29 cellular contexts compared by ENCODE assay signal in the genomic region with DNA sequence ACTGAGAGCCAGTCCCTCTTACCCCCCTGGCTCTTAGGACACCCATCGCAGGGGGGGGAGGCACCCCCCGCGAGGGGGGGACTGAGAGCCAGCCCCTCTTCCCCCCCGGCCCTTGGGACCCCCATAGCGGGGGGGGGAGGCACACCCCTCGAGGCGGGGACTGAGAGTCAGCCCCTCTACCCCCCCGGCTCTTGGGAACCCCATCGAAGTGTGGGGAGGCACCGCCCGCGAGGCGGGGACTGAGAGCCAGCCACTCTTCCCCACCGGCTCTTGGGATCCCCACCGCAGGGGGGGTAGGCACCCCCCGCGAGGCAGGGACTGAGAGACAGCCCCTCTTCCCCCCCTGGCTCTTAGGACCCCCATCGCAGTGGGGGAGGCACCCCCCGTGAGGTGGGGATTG.
"Had no signal": no experiment of that assay in that cellular context is flagged by ENCODE, and none has a peak within 500 bp of the region (broad histone marks: within the 10 kb centered on the region; RNA-seq: fewer than 3 reads in every experiment).

No MANE protein-coding gene starts in this region.

- H3K4me3 Mint-ChIP-seq: naive thymus-derived CD4-positive, alpha-beta T cell; natural killer cell; stimulated activated memory B cell treated with anti-CD40 and anti-IgM and Interleukin-4, amounts not matched to agents 10 μg/mL and 1 μg/mL and 100 μg/mL, for 72 hours; stimulated activated naive CD8-positive, alpha-beta T cell treated with anti-CD3 and anti-CD28 coated beads, Interleukin-15, amount 100 ng/mL, for 72 hours; type B pancreatic cell had no signal

- H3K9me3 Mint-ChIP-seq: natural killer cell; nephron; stimulated activated memory B cell treated with anti-CD40 and anti-IgM and Interleukin-4, amounts not matched to agents 10 μg/mL and 1 μg/mL and 100 μg/mL, for 72 hours; stimulated activated naive CD8-positive, alpha-beta T cell treated with anti-CD3 and anti-CD28 coated beads, Interleukin-15, amount 100 ng/mL, for 72 hours; type B pancreatic cell had no signal

- DNase-seq: naive thymus-derived CD4-positive, alpha-beta T cell; natural killer cell; nucleus accumbens; ovary; psoas muscle; right lobe of liver; sigmoid colon; small intestine; stimulated activated CD4-positive, alpha-beta T cell treated with anti-CD3 and anti-CD28 coated beads, Interleukin-15, amount 100 ng/mL, for 24 hours; stimulated activated CD4-positive, alpha-beta T cell treated with anti-CD3 and anti-CD28 coated beads, Interleukin-2, amount 100 ng/mL, for 24 hours; stimulated activated CD4-positive, alpha-beta T cell treated with anti-CD3 and anti-CD28 coated beads, Interleukin-2, amount 100 ng/mL, for 48 hours; stimulated activated CD4-positive, alpha-beta T cell treated with anti-CD3 and anti-CD28 coated beads, Interleukin-4, amount 100 ng/mL, for 4 hours; stimulated activated CD8-positive, alpha-beta memory T cell treated with anti-CD3 and anti-CD28 coated beads, Interleukin-4, amount 100 ng/mL, for 48 hours; stimulated activated naive CD4-positive, alpha-beta T cell; stimulated activated naive CD8-positive, alpha-beta T cell treated with anti-CD3 and anti-CD28 coated beads, Interleukin-15, amount 100 ng/mL, for 72 hours; stimulated activated naive CD8-positive, alpha-beta T cell treated with anti-CD3 and anti-CD28 coated beads, Interleukin-15, Interleukin-2, amounts not matched to agents 100 U/mL and 50 U/mL, for 24 hours; substantia nigra; testis; tibial artery; transverse colon had no signal

- H3K36me3 ChIP-seq: neutrophil, ovary, right lobe of liver, sigmoid colon, suprapubic skin, tibial artery, transverse colon, vagina had no signal

- H3K4me3 ChIP-seq: ovary, psoas muscle, right lobe of liver, sigmoid colon, suprapubic skin, testis, tibial artery, transverse colon, vagina had no signal

- H2AFZ ChIP-seq: parathyroid adenoma had no signal

- H3K27ac ChIP-seq: neutrophil, ovary, parathyroid adenoma, psoas muscle, right lobe of liver, sigmoid colon, suprapubic skin, testis, tibial artery, transverse colon, vagina had no signal

- H3K79me2 ChIP-seq: parathyroid adenoma had no signal

- ATAC-seq: naive thymus-derived CD4-positive, alpha-beta T cell; natural killer cell; psoas muscle; right cardiac atrium; right lobe of liver; stimulated activated memory B cell treated with anti-CD40 and anti-IgM and Interleukin-4, amounts not matched to agents 10 μg/mL and 1 μg/mL and 100 μg/mL, for 72 hours; stimulated activated naive CD8-positive, alpha-beta T cell treated with anti-CD3 and anti-CD28 coated beads, Interleukin-15, amount 100 ng/mL, for 72 hours; stimulated activated naive CD8-positive, alpha-beta T cell treated with anti-CD3 and anti-CD28 coated beads, Interleukin-15, Interleukin-2, amounts not matched to agents 100 U/mL and 50 U/mL, for 24 hours had no signal

- H3K9ac ChIP-seq: parathyroid adenoma had no signal

- H3K27me3 ChIP-seq: ovary, right lobe of liver, testis, vagina had no signal

- H3K27ac Mint-ChIP-seq: naive thymus-derived CD4-positive, alpha-beta T cell; natural killer cell; progenitor cell of endocrine pancreas; stimulated activated memory B cell treated with anti-CD40 and anti-IgM and Interleukin-4, amounts not matched to agents 10 μg/mL and 1 μg/mL and 100 μg/mL, for 72 hours; stimulated activated naive CD8-positive, alpha-beta T cell treated with anti-CD3 and anti-CD28 coated beads, Interleukin-15, amount 100 ng/mL, for 72 hours had no signal

- H3K9me3 ChIP-seq: neutrophil, ovary, psoas muscle, right lobe of liver, sigmoid colon, suprapubic skin, testis, tibial artery, transverse colon, vagina had no signal

- H3K36me3 Mint-ChIP-seq: naive thymus-derived CD4-positive, alpha-beta T cell; natural killer cell; stimulated activated memory B cell treated with anti-CD40 and anti-IgM and Interleukin-4, amounts not matched to agents 10 μg/mL and 1 μg/mL and 100 μg/mL, for 72 hours; type B pancreatic cell had no signal
